ENCODE assay signal across 8 cellular contexts in the genomic region with DNA sequence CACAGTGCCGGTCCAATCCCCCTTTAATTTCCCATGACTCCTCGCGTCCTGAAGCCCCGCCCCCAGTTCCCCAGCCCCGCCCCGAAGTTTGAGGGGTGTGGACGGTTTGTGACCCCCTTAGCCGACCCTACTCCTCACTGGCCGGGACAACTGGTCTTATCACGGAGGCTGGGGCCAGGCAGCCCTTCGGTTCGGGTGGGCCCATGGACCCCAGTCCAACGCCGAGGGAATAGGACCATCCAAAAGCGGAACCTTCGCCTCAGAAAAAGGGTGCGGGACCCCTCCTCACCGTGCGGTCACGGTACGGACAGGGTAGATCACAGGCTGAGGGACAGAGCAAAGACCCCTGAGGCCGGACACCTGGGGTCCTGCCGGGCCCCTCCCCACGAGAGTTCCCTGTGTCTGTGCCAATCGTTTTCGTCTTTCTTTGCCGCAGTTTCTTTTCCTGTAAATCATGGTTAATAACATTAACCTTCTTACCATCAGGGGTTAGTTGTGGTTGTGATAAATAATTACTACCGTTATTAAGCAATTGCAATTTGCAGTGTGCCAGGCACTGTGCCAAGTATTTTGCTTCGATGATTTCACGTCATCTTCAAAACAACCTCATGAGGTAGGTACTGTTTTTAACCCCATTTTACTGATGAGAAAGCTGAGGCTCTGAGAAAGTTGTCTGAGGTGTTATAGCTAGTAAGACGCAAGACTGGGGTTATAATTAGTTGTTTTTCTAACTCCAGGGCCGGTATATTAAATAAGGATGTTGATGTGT. TPM values are rescaled to one million over a fixed set of nuclear protein-coding genes. Genes with fewer than 3 reads are reported as not detected.
DNase-seq lines count a peak whose midpoint lies in the region; ATAC-seq and TF ChIP-seq lines count a peak whose summit lies in the region.

No MANE protein-coding gene starts in this region.

- POLR2A ChIA-PET in activated CD4-positive, alpha-beta memory T cell treated with anti-CD3 and anti-CD28 coated beads, Interleukin-2, amount 10 ng/mL, durations not matched to agents 7 days and 5 days (lab: Charles Lee): interaction anchor here (0.7 to 25.4 kb wide), 20 partner anchors 8 to 874 kb away, joined by 3 to 504 read pairs (median 8); a partner anchor contains a TSS

- no peaks in the 10 kb centered on the region for H3K27me3 Mint-ChIP-seq in activated CD4-positive, alpha-beta memory T cell treated with anti-CD3 and anti-CD28 coated beads, Interleukin-2, amount 10 ng/mL, durations not matched to agents 7 days and 5 days

- peaks cover 49% of the 10 kb centered on the region for H3K4me1 Mint-ChIP-seq in activated CD4-positive, alpha-beta memory T cell treated with anti-CD3 and anti-CD28 coated beads, Interleukin-2, amount 10 ng/mL, durations not matched to agents 7 days and 5 days

- H3K27ac ChIP-seq in gastroesophageal sphincter: peak overlapping the region; percentile 94 to 99 (median 97)
- H3K27ac ChIP-seq in psoas muscle: peak overlapping the region; percentile 93

- H3K9me3 ChIP-seq in gastroesophageal sphincter (no peaks in the 10 kb centered on the region), psoas muscle (no peaks in the 10 kb centered on the region)

- peaks cover 0 to 42% of the 10 kb centered on the region in 2 donors for H3K36me3 ChIP-seq in gastroesophageal sphincter
- H3K36me3 ChIP-seq in psoas muscle (ENCODE audit: insufficient read depth in 1 of 2, low read depth in 1 of 2): peaks cover 0 to 34% of the 10 kb centered on the region in 2 donors

- peaks cover 33% of the 10 kb centered on the region for H3K36me3 Mint-ChIP-seq in activated CD4-positive, alpha-beta memory T cell treated with anti-CD3 and anti-CD28 coated beads, Interleukin-2, amount 10 ng/mL, durations not matched to agents 7 days and 5 days (ENCODE audit: low read depth)

- ATAC-seq in GM19467 (IDR thresholded peaks at IDR 0.05; ENCODE audit: unreplicated experiment) (peak; percentile 23), HG03520 (IDR thresholded peaks at IDR 0.05; ENCODE audit: unreplicated experiment) (peak; percentile 38), gastroesophageal sphincter (peak; percentile 73), psoas muscle (peak; percentile 60 to 72 (median 66))

- H3K27me3 ChIP-seq in gastroesophageal sphincter (no peaks in the 10 kb centered on the region), psoas muscle (ENCODE audit: insufficient read depth in 3 of 3, low read length in 2 of 3) (no peaks in the 10 kb centered on the region)

- peak in 1 of 4 experiments; percentile 1 for TF ChIP-seq CTCF in gastroesophageal sphincter (IDR thresholded peaks at IDR 0.05)
- TF ChIP-seq CTCF in psoas muscle (IDR thresholded peaks at IDR 0.05): no peak

- peak overlapping the region; percentile 74 to 89 for H3K4me3 ChIP-seq in gastroesophageal sphincter
- peak overlapping the region; percentile 99 for H3K4me3 ChIP-seq in psoas muscle

- no peak for TF ChIP-seq POLR2A in gastroesophageal sphincter (IDR thresholded peaks at IDR 0.05)

- peak overlapping the region; percentile 100 for H3K4me3 Mint-ChIP-seq in activated CD4-positive, alpha-beta memory T cell treated with anti-CD3 and anti-CD28 coated beads, Interleukin-2, amount 10 ng/mL, durations not matched to agents 7 days and 5 days

- intact Hi-C loops in psoas muscle (cut with DNase I): no loop called here

- peak; percentile 35 for DNase-seq in EH (ENCODE audit: low read depth)
- DNase-seq in activated CD4-positive, alpha-beta memory T cell treated with anti-CD3 and anti-CD28 coated beads, Interleukin-2, amount 10 ng/mL, durations not matched to agents 7 days and 5 days: no peak
- no peak for DNase-seq in psoas muscle
- no peak for DNase-seq in KBM-7
- DNase-seq in iPS-NIHi7 (ENCODE audit: extremely low spot score): no peak

- TF ChIP-seq EP300 in gastroesophageal sphincter (IDR thresholded peaks at IDR 0.05): no peak

- H3K9me3 Mint-ChIP-seq in activated CD4-positive, alpha-beta memory T cell treated with anti-CD3 and anti-CD28 coated beads, Interleukin-2, amount 10 ng/mL, durations not matched to agents 7 days and 5 days: no peaks in the 10 kb centered on the region

- H3K4me1 ChIP-seq in gastroesophageal sphincter: peaks cover 3 to 51% (median 15%) of the 10 kb centered on the region in 3 donors
- H3K4me1 ChIP-seq in psoas muscle: peaks cover 28% of the 10 kb centered on the region

- WGBS in gastroesophageal sphincter (ENCODE audit: low coverage in 1 of 2), 2 donors: 3 to 7% methylated on average over 9 to 11 of the region's 32 CpGs
- WGBS in psoas muscle, 3 donors: 2 to 3% (median 3%) methylated on average over 31 to 32 of the region's 32 CpGs

- in situ Hi-C loops in KBM-7 (cut with MboI; ENCODE audit: low pct_unique_long_range_greater_than_20kb, low sequenced_read_pairs): no loop called here

- CTCF ChIA-PET in activated CD4-positive, alpha-beta memory T cell treated with anti-CD3 and anti-CD28 coated beads, Interleukin-2, amount 10 ng/mL, durations not matched to agents 7 days and 5 days (lab: Charles Lee): interaction anchor here (0.7 to 5.0 kb wide), 11 partner anchors 11 to 158 kb away, joined by 4 to 35 read pairs (median 11); a partner anchor contains a TSS

- H3K27ac Mint-ChIP-seq in activated CD4-positive, alpha-beta memory T cell treated with anti-CD3 and anti-CD28 coated beads, Interleukin-2, amount 10 ng/mL, durations not matched to agents 7 days and 5 days: peak overlapping the region; percentile 95

RNA-seq across cellular contexts. Expression of a gene that starts 0.5 kb away (rescaled TPM):
- total RNA-seq in activated CD4-positive, alpha-beta memory T cell treated with anti-CD3 and anti-CD28 coated beads, Interleukin-2, amount 10 ng/mL, durations not matched to agents 7 days and 5 days: 10 to 100 TPM; 42.2 to 42.7 TPM
- total RNA-seq in gastroesophageal sphincter (10 to 100 TPM; 28.3 to 36.1 (median 29.8) TPM), psoas muscle (10 to 100 TPM; 14.1 to 20.9 (median 20.3) TPM)
- 10 to 100 TPM; 22.8 to 44.4 (median 34.7) TPM for polyA plus RNA-seq in psoas muscle

RNA-seq across cellular contexts. Expression of a gene that starts 12.4 kb away (rescaled TPM):
- 100 to 1,000 TPM; 106 to 107 TPM for total RNA-seq in activated CD4-positive, alpha-beta memory T cell treated with anti-CD3 and anti-CD28 coated beads, Interleukin-2, amount 10 ng/mL, durations not matched to agents 7 days and 5 days
- total RNA-seq in gastroesophageal sphincter (10 to 100 TPM; 33.2 to 63.0 (median 49.0) TPM), psoas muscle (10 to 100 TPM; 25.6 to 42.6 (median 38.8) TPM)
- 10 to 100 TPM; 20.4 to 35.1 (median 21.8) TPM for polyA plus RNA-seq in psoas muscle

RNA-seq across cellular contexts. Expression of a gene that starts 16.8 kb away (rescaled TPM):
- under 1 TPM in 1 of 2 experiments, not detected in 1; 0.38 TPM for total RNA-seq in activated CD4-positive, alpha-beta memory T cell treated with anti-CD3 and anti-CD28 coated beads, Interleukin-2, amount 10 ng/mL, durations not matched to agents 7 days and 5 days
- 1 to 10 TPM; 1.8 to 6.9 (median 3.9) TPM for total RNA-seq in gastroesophageal sphincter
- 10 to 100 TPM; 17.0 to 43.4 (median 26.1) TPM for total RNA-seq in psoas muscle
- 10 to 100 TPM in 1 of 3 donors, 1 to 10 TPM in 2; 1.1 to 16.5 (median 9.9) TPM for polyA plus RNA-seq in psoas muscle

RNA-seq across cellular contexts. Expression of a gene that starts 32.2 kb away (rescaled TPM):
- total RNA-seq in activated CD4-positive, alpha-beta memory T cell treated with anti-CD3 and anti-CD28 coated beads, Interleukin-2, amount 10 ng/mL, durations not matched to agents 7 days and 5 days: 100 to 1,000 TPM; 107 to 110 TPM
- 10 to 100 TPM; 55.6 to 85.5 (median 60.4) TPM for total RNA-seq in gastroesophageal sphincter
- 10 to 100 TPM; 42.3 to 67.5 (median 49.9) TPM for total RNA-seq in psoas muscle
- 10 to 100 TPM; 36.0 to 49.4 (median 36.1) TPM for polyA plus RNA-seq in psoas muscle

RNA-seq across cellular contexts. Expression of a gene that starts 45.6 kb away (rescaled TPM):
- total RNA-seq in activated CD4-positive, alpha-beta memory T cell treated with anti-CD3 and anti-CD28 coated beads, Interleukin-2, amount 10 ng/mL, durations not matched to agents 7 days and 5 days: 10 to 100 TPM; 13.4 to 13.5 TPM
- total RNA-seq in gastroesophageal sphincter: 1 to 10 TPM in 2 of 4 donors, under 1 TPM in 1, not detected in 1; 0.81 to 1.5 (median 1.3) TPM
- total RNA-seq in psoas muscle: 1 to 10 TPM in 1 of 4 donors, under 1 TPM in 3; 0.25 to 1.1 (median 0.39) TPM
- under 1 TPM; 0.53 to 0.77 (median 0.65) TPM for polyA plus RNA-seq in psoas muscle

Comparison
In these comparisons a context has a peak if more than half of its experiments do, and no peak if none do; other contexts are left out.
1. ATAC-seq: peak in every context shown above with its lines; median percentile 73 in gastroesophageal sphincter; 66 in psoas muscle; 38 in HG03520; 23 in GM19467.